ENCODE assay signal across 25 cellular contexts in the genomic region with DNA sequence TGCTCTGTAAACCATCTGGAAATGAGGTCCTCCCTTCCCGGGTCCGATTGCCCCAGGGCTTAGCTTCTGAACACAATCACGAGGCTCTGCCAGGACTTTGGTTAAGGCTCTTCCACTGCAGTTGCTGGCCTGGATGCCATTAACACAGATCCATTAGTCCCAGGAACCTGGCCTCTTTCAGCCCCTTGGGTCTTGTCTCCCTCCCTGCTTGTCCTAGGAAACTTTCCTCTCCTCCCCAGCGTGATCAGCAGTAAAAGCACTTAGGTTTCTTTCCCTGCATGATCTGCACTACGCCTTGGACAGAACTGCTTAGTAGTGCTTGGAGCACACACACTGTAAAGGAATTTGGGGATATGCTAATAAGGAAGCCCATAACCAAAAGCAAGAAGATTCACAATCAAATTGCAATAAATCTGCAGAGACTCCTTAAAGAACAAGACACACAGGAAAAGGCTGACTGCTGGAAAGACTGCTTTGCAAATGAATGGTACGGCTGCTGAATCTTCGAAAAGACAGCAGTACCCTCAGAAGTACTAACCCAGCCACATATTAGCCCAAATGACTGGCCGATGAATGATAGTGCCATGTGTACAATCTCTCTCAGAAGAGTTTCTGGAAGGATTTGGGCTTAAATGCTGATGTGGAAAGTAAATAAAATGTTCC.
A peak's percentile ranks its signal among the peaks of the same experiment; 100 is the strongest.
DNase-seq lines count a peak whose midpoint lies in the region; ATAC-seq, FAIRE-seq and TF ChIP-seq lines count a peak whose summit lies in the region.
"Had no signal": no experiment of that assay in that cellular context is flagged by ENCODE, and none has a peak within 500 bp of the region (broad histone marks: within the 10 kb centered on the region; RNA-seq: fewer than 3 reads in every experiment).

No MANE protein-coding gene starts in this region.

- no peaks in the 10 kb centered on the region for H4K20me1 ChIP-seq in astrocyte (ENCODE audit: insufficient read depth, low read length)

- H3K9me3 Mint-ChIP-seq in astrocyte (ENCODE audit: unreplicated experiment): no peaks in the 10 kb centered on the region
- no peaks in the 10 kb centered on the region for H3K9me3 Mint-ChIP-seq in glutamatergic neuron (ENCODE audit: unreplicated experiment)
- H3K9me3 Mint-ChIP-seq in progenitor cell of endocrine pancreas (ENCODE audit: low read depth): no peaks in the 10 kb centered on the region
- H3K9me3 Mint-ChIP-seq: activated CD8-positive, alpha-beta T cell treated with anti-CD3 and anti-CD28 coated beads for 36 hours; dendritic cell treated with granulocyte-macrophage colony-stimulating factor and Interleukin-4, amounts not matched to agents 40 ng/mL and 50 ng/mL, for 4 days; stimulated activated naive CD8-positive, alpha-beta T cell treated with anti-CD3 and anti-CD28 coated beads, Interleukin-15, Interleukin-2, amounts not matched to agents 100 ng/mL and 50 ng/mL, for 24 hours had no signal

- no peak overlapping the region for H3K9ac ChIP-seq in astrocyte (ENCODE audit: low read length)

- no peak for ATAC-seq in left ventricle myocardium superior
- ATAC-seq: activated CD8-positive, alpha-beta T cell treated with anti-CD3 and anti-CD28 coated beads for 36 hours had no signal

- no peak overlapping the region for H3K27ac ChIP-seq in astrocyte (ENCODE audit: low read depth, low read length)
- H3K27ac ChIP-seq: RWPE1, tibial artery had no signal

- no peaks in the 10 kb centered on the region for H3K79me2 ChIP-seq in astrocyte (ENCODE audit: insufficient read depth, low read length)

- H3K4me3 Mint-ChIP-seq in astrocyte (ENCODE audit: unreplicated experiment) (no peak overlapping the region), glutamatergic neuron (ENCODE audit: unreplicated experiment) (no peak overlapping the region), progenitor cell of endocrine pancreas (ENCODE audit: low read depth) (no peak overlapping the region)
- H3K4me3 Mint-ChIP-seq: activated CD8-positive, alpha-beta T cell treated with anti-CD3 and anti-CD28 coated beads for 36 hours; dendritic cell treated with granulocyte-macrophage colony-stimulating factor and Interleukin-4, amounts not matched to agents 40 ng/mL and 50 ng/mL, for 4 days; IgD-negative memory B cell; stimulated activated naive CD8-positive, alpha-beta T cell treated with anti-CD3 and anti-CD28 coated beads, Interleukin-15, Interleukin-2, amounts not matched to agents 100 ng/mL and 50 ng/mL, for 24 hours had no signal

- H3K27me3 Mint-ChIP-seq in astrocyte (ENCODE audit: low read depth, unreplicated experiment) (peaks cover 11% of the 10 kb centered on the region), glutamatergic neuron (ENCODE audit: unreplicated experiment) (no peaks in the 10 kb centered on the region), progenitor cell of endocrine pancreas (no peaks in the 10 kb centered on the region)
- H3K27me3 Mint-ChIP-seq: dendritic cell treated with granulocyte-macrophage colony-stimulating factor and Interleukin-4, amounts not matched to agents 40 ng/mL and 50 ng/mL, for 4 days; IgD-negative memory B cell; stimulated activated naive CD8-positive, alpha-beta T cell treated with anti-CD3 and anti-CD28 coated beads, Interleukin-15, Interleukin-2, amounts not matched to agents 100 ng/mL and 50 ng/mL, for 24 hours had no signal

- no peak for FAIRE-seq in astrocyte (lab: Jason Lieb, UNC)

- TF ChIP-seq CTCF in astrocyte (IDR thresholded peaks at IDR 0.05; ENCODE audit: insufficient read depth, low read depth, low read length) (no peak), glutamatergic neuron (IDR thresholded peaks at IDR 0.05; ENCODE audit: partially characterized antibody, unreplicated experiment) (no peak), progenitor cell of endocrine pancreas (IDR thresholded peaks at IDR 0.05; ENCODE audit: unreplicated experiment) (no peak)

- intact Hi-C loops in left ventricle myocardium superior (cut with micrococcal nuclease): no loop called here

- H3K4me1 ChIP-seq in astrocyte (ENCODE audit: insufficient read depth, low read length): peaks cover 4% of the 10 kb centered on the region
- H3K4me1 ChIP-seq: tibial artery had no signal

- no peaks in the 10 kb centered on the region for H3K27me3 ChIP-seq in astrocyte (ENCODE audit: insufficient read depth, low read length)
- H3K27me3 ChIP-seq: tibial artery had no signal

- H3K4me1 Mint-ChIP-seq in astrocyte (ENCODE audit: low read depth, unreplicated experiment) (peaks cover 4% of the 10 kb centered on the region), glutamatergic neuron (ENCODE audit: low read depth, unreplicated experiment) (peaks cover 8% of the 10 kb centered on the region), progenitor cell of endocrine pancreas (ENCODE audit: low read depth) (no peaks in the 10 kb centered on the region)
- H3K4me1 Mint-ChIP-seq: IgD-negative memory B cell had no signal

- no peak overlapping the region for H3K4me3 ChIP-seq in astrocyte (ENCODE audit: insufficient read depth, low read depth, low read length)
- H3K4me3 ChIP-seq: tibial artery had no signal

- no peaks in the 10 kb centered on the region for H3K9me3 ChIP-seq in astrocyte (ENCODE audit: insufficient read depth, low read depth, low read length)
- H3K9me3 ChIP-seq: tibial artery had no signal

- H2AFZ ChIP-seq in astrocyte (ENCODE audit: low read depth, low read length): no peak overlapping the region

- DNase-seq in HCEC 1CT (peak; percentile 5), astrocyte (ENCODE audit: low read depth) (peak; percentile 74), glutamatergic neuron (peak; percentile 36), progenitor cell of endocrine pancreas (ENCODE audit: low spot score, unreplicated experiment) (no peak), foreskin melanocyte (no peak), left ventricle myocardium superior (no peak), inferior parietal cortex (ENCODE audit: extremely low spot score) (no peak)
- DNase-seq: activated CD8-positive, alpha-beta T cell treated with anti-CD3 and anti-CD28 coated beads for 36 hours; activated gamma-delta T cell; AML-193; caudate nucleus; DMS79; GOT3; hippocampal formation; MM.1S; NCI-H1436; NCI-H510A treated with DMSO at 0.1 percent for 48 hours; occipital lobe; stimulated activated CD4-positive, alpha-beta T cell treated with anti-CD3 and anti-CD28 coated beads, Interleukin-4, amount 100 ng/mL, for 24 hours; T1000; tibial artery had no signal

- no peaks in the 10 kb centered on the region for H3K36me3 ChIP-seq in astrocyte (ENCODE audit: insufficient read depth, low read length)
- H3K36me3 ChIP-seq: tibial artery had no signal

- H3K36me3 Mint-ChIP-seq in astrocyte (ENCODE audit: low read depth, unreplicated experiment) (no peaks in the 10 kb centered on the region), glutamatergic neuron (ENCODE audit: unreplicated experiment) (no peaks in the 10 kb centered on the region), progenitor cell of endocrine pancreas (ENCODE audit: insufficient read depth) (no peaks in the 10 kb centered on the region)
- H3K36me3 Mint-ChIP-seq: IgD-negative memory B cell had no signal

- H3K27ac Mint-ChIP-seq in astrocyte (ENCODE audit: unreplicated experiment) (no peak overlapping the region), glutamatergic neuron (ENCODE audit: unreplicated experiment) (no peak overlapping the region), progenitor cell of endocrine pancreas (peak overlapping the region; percentile 52)
- H3K27ac Mint-ChIP-seq: activated CD8-positive, alpha-beta T cell treated with anti-CD3 and anti-CD28 coated beads for 36 hours; dendritic cell treated with granulocyte-macrophage colony-stimulating factor and Interleukin-4, amounts not matched to agents 40 ng/mL and 50 ng/mL, for 4 days; IgD-negative memory B cell; stimulated activated naive CD8-positive, alpha-beta T cell treated with anti-CD3 and anti-CD28 coated beads, Interleukin-15, Interleukin-2, amounts not matched to agents 100 ng/mL and 50 ng/mL, for 24 hours had no signal

- H3K4me2 ChIP-seq in astrocyte (ENCODE audit: low read length): peak overlapping the region; percentile 10

Comparison
In these comparisons a context has a peak if more than half of its experiments do, and no peak if none do; other contexts are left out.
1. DNase-seq: peak in HCEC 1CT (single experiment), astrocyte (single experiment) and glutamatergic neuron (single experiment); none in progenitor cell of endocrine pancreas (single experiment), foreskin melanocyte (single experiment), left ventricle myocardium superior (single experiment) and inferior parietal cortex (single experiment).